8 cellular contexts compared by ENCODE assay signal in the genomic region with DNA sequence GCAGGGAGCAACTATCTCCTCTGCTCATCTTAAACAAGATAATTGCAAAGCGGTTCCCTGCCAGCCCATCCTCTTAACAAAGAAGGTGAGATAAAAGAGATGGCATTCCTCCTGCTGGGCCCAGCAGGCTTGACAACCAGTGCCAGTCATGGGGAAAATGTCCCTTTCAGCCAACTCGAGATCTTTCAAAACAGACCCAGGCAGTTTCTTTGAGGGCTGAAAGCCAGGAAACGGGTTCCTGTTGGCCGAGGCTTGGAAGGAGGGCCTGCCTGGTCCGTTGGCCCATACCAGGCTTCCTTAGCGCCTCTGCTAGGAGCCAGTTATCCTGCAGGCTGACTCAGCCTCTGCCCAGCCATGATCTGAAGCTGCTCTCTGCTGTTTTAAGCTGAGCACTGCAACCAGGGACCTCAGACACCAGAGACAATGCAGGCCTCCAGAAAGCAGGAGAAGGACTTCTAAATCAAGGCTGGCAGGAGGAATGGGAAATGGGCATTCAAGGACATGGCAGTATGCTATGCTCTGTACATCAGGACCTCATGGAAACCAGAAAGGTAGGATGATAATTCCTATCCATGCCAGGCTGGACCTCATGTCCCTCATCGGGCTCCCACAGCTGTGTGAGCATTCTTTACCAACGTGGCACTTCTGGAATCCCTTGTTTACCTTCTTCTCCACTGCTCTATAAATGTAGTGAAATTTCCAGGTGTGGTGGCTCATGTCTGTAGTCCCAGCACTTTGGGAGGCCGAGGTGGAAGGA. TPM values are rescaled to one million over a fixed set of nuclear protein-coding genes. Genes with fewer than 3 reads are reported as not detected.
DNase-seq lines count a peak whose midpoint lies in the region; ATAC-seq and TF ChIP-seq lines count a peak whose summit lies in the region.

No MANE protein-coding gene starts in this region.

- H3K4me1 ChIP-seq in gastrocnemius medialis, result peaks cover 0 to 4% of the 10 kb centered on the region in 2 donors

- DNase-seq in AML-193 (lab: John Stamatoyannopoulos, UW) (peak; percentile 52 to 56), Kasumi-1 (lab: John Stamatoyannopoulos, UW) (peak; percentile 63 to 66), amygdala (lab: John Stamatoyannopoulos, UW) (peak in 54 of 56 donors; percentile 12 to 89 (median 71)), hypothalamus (lab: John Stamatoyannopoulos, UW) (peak in 45 of 51 donors; percentile 24 to 91 (median 73)), gastrocnemius medialis (peak; percentile 41 to 70), H4 (ENCODE audit: low spot score) (no peak), GM13976 (ENCODE audit: low spot score) (no peak), HEK293T (ENCODE audit: extremely low spot score) (no peak)

- H3K36me3 ChIP-seq in gastrocnemius medialis, result no peaks in the 10 kb centered on the region

- POLR2A ChIA-PET in HEK293T (lab: Yijun Ruan, JAX), result no interaction called here

- TF ChIP-seq CTCF in gastrocnemius medialis (IDR thresholded peaks at IDR 0.05 in 4 of 5, conservative IDR thresholded peaks at IDR 0.05 in 1 of 5) (peak; percentile 46 to 72 (median 64)), GM13976 (IDR thresholded peaks at IDR 0.05; ENCODE audit: borderline replicate concordance, control extremely low read depth, extremely low read depth, insufficient read depth, missing control alignments) (no peak)

- no peak overlapping the region for H3K4me3 ChIP-seq in gastrocnemius medialis

- ATAC-seq in gastrocnemius medialis, result peak; percentile 91 to 96

- TF ChIP-seq POLR2A in gastrocnemius medialis (IDR thresholded peaks at IDR 0.05), result no peak

- intact Hi-C loops in gastrocnemius medialis (cut with DNase I; ENCODE audit: low total_unique reads), result loop anchor here (1.0 to 2.0 kb wide), 2 partner anchors 44 to 301 kb away; no protein-coding TSS in a partner anchor

- no peaks in the 10 kb centered on the region for H3K27me3 ChIP-seq in gastrocnemius medialis

- CTCF ChIA-PET in HEK293T (lab: Yijun Ruan, JAX), result no interaction called here

- in situ Hi-C loops in gastrocnemius medialis (cut with MboI; ENCODE audit: low sequenced_read_pairs in 4 of 4), result no loop called here
- in situ Hi-C loops in GM13976 (cut with MboI; ENCODE audit: low sequenced_read_pairs, unreplicated experiment), result no loop called here

- H3K27ac ChIP-seq in gastrocnemius medialis, result peak overlapping the region; percentile 1 to 55 (median 27)

- no peaks in the 10 kb centered on the region for H3K9me3 ChIP-seq in gastrocnemius medialis

TF ChIP-seq in HEK293T, 16 proteins besides CTCF, POLR2A, EP300 and RAD21:
- TF ChIP-seq HDGF (IDR thresholded peaks at IDR 0.05; ENCODE audit: borderline replicate concordance), result no peak
- no peak for TF ChIP-seq BHLHE40 (IDR thresholded peaks at IDR 0.05; ENCODE audit: borderline replicate concordance)
- TF ChIP-seq SP1 (IDR thresholded peaks at IDR 0.05), result no peak
- no peak for TF ChIP-seq NFRKB (IDR thresholded peaks at IDR 0.05)
- no peak for TF ChIP-seq CTBP1 (IDR thresholded peaks at IDR 0.05; ENCODE audit: borderline replicate concordance)
- TF ChIP-seq, protein P1, sequence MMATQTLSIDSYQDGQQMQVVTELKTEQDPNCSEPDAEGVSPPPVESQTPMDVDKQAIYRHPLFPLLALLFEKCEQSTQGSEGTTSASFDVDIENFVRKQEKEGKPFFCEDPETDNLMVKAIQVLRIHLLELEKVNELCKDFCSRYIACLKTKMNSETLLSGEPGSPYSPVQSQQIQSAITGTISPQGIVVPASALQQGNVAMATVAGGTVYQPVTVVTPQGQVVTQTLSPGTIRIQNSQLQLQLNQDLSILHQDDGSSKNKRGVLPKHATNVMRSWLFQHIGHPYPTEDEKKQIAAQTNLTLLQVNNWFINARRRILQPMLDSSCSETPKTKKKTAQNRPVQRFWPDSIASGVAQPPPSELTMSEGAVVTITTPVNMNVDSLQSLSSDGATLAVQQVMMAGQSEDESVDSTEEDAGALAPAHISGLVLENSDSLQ (IDR thresholded peaks at IDR 0.05), result no peak
- TF ChIP-seq TARDBP (IDR thresholded peaks at IDR 0.05), result no peak

RNA-seq across cellular contexts. Expression of gene SLC2A9, which starts 42.4 kb away (rescaled TPM):
- total RNA-seq in gastrocnemius medialis, result under 1 TPM; 0.19 to 0.89 (median 0.62) TPM
- total RNA-seq in H4 (2014; rRNA removed; shearing (Covaris generic)), result 0.35 TPM in 1 of 2 replicates, not detected in the other

RNA-seq across cellular contexts. Expression of gene WDR1, which starts 52.9 kb away (rescaled TPM):
- total RNA-seq in gastrocnemius medialis, result 10 to 100 TPM; 57.3 to 84.2 (median 72.7) TPM
- 189 and 209 TPM in 2 replicates for total RNA-seq in H4 (2014; rRNA removed; shearing (Covaris generic))

Comparison
In these comparisons a context has a peak if more than half of its experiments do, and no peak if none do; other contexts are left out.
1. DNase-seq: peak in AML-193 (2 of 2), Kasumi-1 (2 of 2), amygdala (54 of 56), hypothalamus (45 of 51) and gastrocnemius medialis (2 of 2); none in H4 (single experiment), GM13976 (single experiment) and HEK293T (single experiment).